8 cellular contexts compared by ENCODE assay signal in the genomic region with DNA sequence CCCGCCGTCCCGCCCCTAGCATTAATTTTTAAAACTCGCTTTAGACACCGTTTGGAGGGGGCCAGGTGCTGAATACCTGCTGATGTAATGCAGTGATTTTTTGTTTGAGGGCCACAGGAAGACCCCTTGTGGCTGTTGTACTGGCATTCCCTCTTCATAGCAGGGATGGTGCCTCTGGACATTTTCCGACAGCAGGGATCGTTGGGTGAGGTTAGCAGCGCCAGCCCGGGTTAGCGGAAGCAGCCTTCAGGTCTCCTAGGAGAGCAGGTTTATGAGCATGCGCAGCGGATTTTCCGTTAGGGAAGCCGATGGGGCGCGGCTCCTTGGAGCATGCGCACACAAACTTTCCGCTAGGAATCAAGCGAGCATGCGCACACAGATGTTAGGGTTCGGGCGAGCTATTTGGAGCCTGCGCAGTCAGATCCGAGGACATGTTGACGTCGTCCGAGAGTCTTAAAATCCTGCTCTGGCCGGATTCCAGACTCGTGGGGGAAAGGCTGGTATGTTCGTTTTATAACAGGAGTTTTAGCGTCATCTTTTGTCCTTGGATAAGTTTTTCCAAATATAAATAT. TPM values are rescaled to one million over a fixed set of nuclear protein-coding genes. Genes with fewer than 3 reads are reported as not detected.
A peak's percentile ranks its signal among the peaks of the same experiment; 100 is the strongest.
DNase-seq lines count a peak whose midpoint lies in the region; ATAC-seq and TF ChIP-seq lines count a peak whose summit lies in the region.

No MANE protein-coding gene starts in this region.

- H3K36me3 ChIP-seq in OCI-LY3 (replicated peaks; ENCODE audit: low read depth, low read length) (peaks cover 5% of the 10 kb centered on the region), mucosa of rectum (ENCODE audit: control insufficient read depth in 2 of 2, insufficient read depth in 2 of 2, low read length in 2 of 2) (no peaks in the 10 kb centered on the region)

- H3K9me3 ChIP-seq in OCI-LY3 (ENCODE audit: insufficient read depth, low read length) (no peaks in the 10 kb centered on the region), mucosa of rectum (ENCODE audit: control insufficient read depth in 2 of 2, low read length in 2 of 2) (no peaks in the 10 kb centered on the region)

- peak overlapping the region; percentile 67 for H3K4me2 ChIP-seq in OCI-LY3 (ENCODE audit: low read length)

- H3K4me3 ChIP-seq in OCI-LY3 (ENCODE audit: low read length) (peak overlapping the region; percentile 98), mucosa of rectum (ENCODE audit: low read length in 2 of 2) (peak overlapping the region; percentile 68 to 82)

- peak overlapping the region; percentile 41 for H3K27ac ChIP-seq in OCI-LY3 (ENCODE audit: low read length)
- H3K27ac ChIP-seq in mucosa of rectum (ENCODE audit: low read depth in 2 of 2, low read length in 2 of 2), result peak overlapping the region; percentile 54 to 61

- H3K27me3 ChIP-seq in OCI-LY3 (ENCODE audit: low read depth, low read length) (no peaks in the 10 kb centered on the region), mucosa of rectum (ENCODE audit: control insufficient read depth in 2 of 2, insufficient read depth in 2 of 2, low read length in 2 of 2) (no peaks in the 10 kb centered on the region)

- DNase-seq in AG20443 (ENCODE audit: low spot score), result peak; percentile 100
- DNase-seq in GM19238 (ENCODE audit: insufficient read length, low spot score), result peak; percentile 91
- peak; percentile 94 to 96 for DNase-seq in activated T-cell treated with anti-CD3 and anti-CD28 coated beads, Interleukin-2, amount 50 U/mL, for 48 hours
- DNase-seq in stimulated activated CD8-positive, alpha-beta memory T cell treated with anti-CD3 and anti-CD28 coated beads, Interleukin-4, amount 100 ng/mL, for 24 hours (ENCODE audit: low read depth), result peak; percentile 87

- H2AFZ ChIP-seq in OCI-LY3 (ENCODE audit: low read depth, low read length), result peak overlapping the region; percentile 100

- H3K9ac ChIP-seq in OCI-LY3 (ENCODE audit: low read length) (peak overlapping the region; percentile 89), mucosa of rectum (ENCODE audit: low read depth in 1 of 2, low read length in 2 of 2) (peak overlapping the region; percentile 64 to 66)

- H4K20me1 ChIP-seq in OCI-LY3 (ENCODE audit: insufficient read depth, low read length), result no peaks in the 10 kb centered on the region

- no peaks in the 10 kb centered on the region; the same call in 1 of the 2 replicates for H3K79me2 ChIP-seq in OCI-LY3 (ENCODE audit: low read length)

- ATAC-seq in HG03442 (IDR thresholded peaks at IDR 0.05; ENCODE audit: unreplicated experiment), result peak; percentile 88
- peak; percentile 99 for ATAC-seq in esophagus mucosa

- no peak for TF ChIP-seq CTCF in OCI-LY3 (IDR thresholded peaks at IDR 0.05; ENCODE audit: low read depth, low read length)

- 0 out of 2 replicates have a peak, but pooled peaks cover 4% of the 10 kb centered on the region for H3K4me1 ChIP-seq in OCI-LY3 (ENCODE audit: low read length)
- no peaks in the 10 kb centered on the region for H3K4me1 ChIP-seq in mucosa of rectum (ENCODE audit: control insufficient read depth in 2 of 2, insufficient read depth in 2 of 2, low read length in 2 of 2)

RNA-seq across cellular contexts. Expression of gene C2orf74, which starts 17.2 kb away (rescaled TPM):
- total RNA-seq in esophagus mucosa, result 2.9 TPM

Comparison
In these comparisons a context has a peak if more than half of its experiments do, and no peak if none do; other contexts are left out.
1. Peak in every context shown above with its lines: DNase-seq, ATAC-seq, H3K4me3 ChIP-seq and H3K27ac ChIP-seq.